Comparison of ENCODE assay signal across 9 cellular contexts in the genomic region with DNA sequence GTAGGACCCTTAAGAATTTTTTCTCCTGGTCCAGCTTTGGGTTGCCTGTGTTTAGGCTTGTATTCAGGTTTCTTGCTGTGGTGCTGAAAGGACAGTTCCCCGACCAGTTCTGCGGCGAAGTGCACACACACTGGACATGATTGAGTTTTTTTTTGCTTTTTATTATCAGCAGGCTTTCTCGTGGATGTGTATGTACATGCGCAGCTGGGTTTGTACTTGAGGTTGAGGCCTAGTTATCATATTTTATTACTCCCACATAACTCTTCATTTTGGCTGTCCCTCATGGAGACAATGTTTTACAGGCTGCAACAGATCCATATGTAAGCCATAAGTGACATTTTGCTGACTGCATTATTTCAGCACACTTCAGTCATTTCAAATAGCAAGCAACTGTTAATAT. TPM values are rescaled to one million over a fixed set of nuclear protein-coding genes. Genes with fewer than 3 reads are reported as not detected.
DNase-seq lines count a peak whose midpoint lies in the region; ATAC-seq, FAIRE-seq and TF ChIP-seq lines count a peak whose summit lies in the region.
"Had no signal": no experiment of that assay in that cellular context is flagged by ENCODE, and none has a peak within 500 bp of the region (broad histone marks: within the 10 kb centered on the region; RNA-seq: fewer than 3 reads in every experiment).

No MANE protein-coding gene starts in this region.

- TF ChIP-seq CTCF in osteocyte (IDR thresholded peaks at IDR 0.05): no peak

- intact Hi-C loops in left cardiac atrium (cut with DNase I) (no loop called here), Right ventricle myocardium inferior (cut with DNase I) (no loop called here)

- peak; percentile 26 for DNase-seq in left cardiac atrium
- DNase-seq in Right ventricle myocardium inferior (ENCODE audit: missing footprints): no peak
- peak; percentile 49 for DNase-seq in activated CD4-positive, alpha-beta T cell treated with anti-CD3 and anti-CD28 coated beads for 48 hours
- peak; percentile 14 for DNase-seq in hepatic stellate cell (ENCODE audit: low spot score)
- peak; percentile 55 for DNase-seq in urothelium cell line (ENCODE audit: low spot score)
- no peak for DNase-seq in osteocyte (ENCODE audit: extremely low spot score, unreplicated experiment)
- no peak for DNase-seq in NCI-H1436 (lab: John Stamatoyannopoulos, UW)
- DNase-seq: activated B cell treated with CpG ODN at 0.5 μM for 24 hours had no signal

- H3K36me3 Mint-ChIP-seq in osteocyte (ENCODE audit: unreplicated experiment): no peaks in the 10 kb centered on the region

- no peak for FAIRE-seq in urothelium cell line (lab: Jason Lieb, UNC)

- no peak overlapping the region for H3K27ac Mint-ChIP-seq in osteocyte (ENCODE audit: unreplicated experiment)
- H3K27ac Mint-ChIP-seq: activated B cell treated with CpG ODN at 0.5 μM for 24 hours had no signal

- peaks cover 18% of the 10 kb centered on the region for H3K4me1 Mint-ChIP-seq in osteocyte (ENCODE audit: unreplicated experiment)

- H3K27me3 Mint-ChIP-seq in osteocyte (ENCODE audit: unreplicated experiment): no peaks in the 10 kb centered on the region

- ATAC-seq in left cardiac atrium (no peak), Right ventricle myocardium inferior (no peak), GM19397 (IDR thresholded peaks at IDR 0.05; ENCODE audit: unreplicated experiment) (no peak)

- H3K4me3 Mint-ChIP-seq in osteocyte (ENCODE audit: unreplicated experiment): no peak overlapping the region
- H3K4me3 Mint-ChIP-seq: activated B cell treated with CpG ODN at 0.5 μM for 24 hours had no signal

- no peaks in the 10 kb centered on the region for H3K9me3 Mint-ChIP-seq in osteocyte (ENCODE audit: unreplicated experiment)
- H3K9me3 Mint-ChIP-seq: activated B cell treated with CpG ODN at 0.5 μM for 24 hours had no signal

RNA-seq across cellular contexts. Expression of a gene that starts 2.5 kb away (rescaled TPM):
- total RNA-seq in left cardiac atrium: under 1 TPM; 0.21 to 0.41 TPM
- total RNA-seq in Right ventricle myocardium inferior: 0.24 TPM
- 1.5 TPM in 2 replicates for total RNA-seq in osteocyte

Comparison
In these comparisons a context has a peak if more than half of its experiments do, and no peak if none do; other contexts are left out.
1. DNase-seq: peak in left cardiac atrium (single experiment), activated CD4-positive, alpha-beta T cell treated with anti-CD3 and anti-CD28 coated beads for 48 hours (single experiment), hepatic stellate cell (single experiment) and urothelium cell line (single experiment); none in Right ventricle myocardium inferior (single experiment), osteocyte (single experiment) and NCI-H1436 (single experiment).